22 cellular contexts compared by ENCODE assay signal in the genomic region with DNA sequence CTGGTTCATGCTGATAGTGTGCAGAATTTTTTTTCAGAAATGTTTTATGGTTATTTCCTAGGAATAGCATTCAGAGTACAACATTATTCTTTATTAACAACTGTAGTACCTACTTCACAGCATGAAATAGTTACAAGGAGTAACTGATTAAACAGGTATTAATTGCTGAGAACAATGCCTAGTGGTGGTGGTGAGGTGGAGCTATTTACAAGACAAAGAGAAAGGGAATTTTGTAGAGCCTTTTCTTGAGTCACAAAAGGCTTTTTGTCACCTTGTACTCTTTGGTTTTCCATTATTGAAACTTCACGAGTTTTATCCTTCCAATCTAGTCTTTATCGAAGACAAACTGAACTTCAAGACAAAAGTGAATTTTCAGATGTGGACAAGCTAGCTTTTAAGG. TPM values are rescaled to one million over a fixed set of nuclear protein-coding genes. Genes with fewer than 3 reads are reported as not detected.
A peak's percentile ranks its signal among the peaks of the same experiment; 100 is the strongest.
DNase-seq lines count a peak whose midpoint lies in the region; ATAC-seq, FAIRE-seq and TF ChIP-seq lines count a peak whose summit lies in the region.
"Had no signal": no experiment of that assay in that cellular context is flagged by ENCODE, and none has a peak within 500 bp of the region (broad histone marks: within the 10 kb centered on the region; RNA-seq: fewer than 3 reads in every experiment).

No MANE protein-coding gene starts in this region.

- H2AFZ ChIP-seq in GM23338 (no peak overlapping the region), PC-3 (ENCODE audit: low read length) (no peak overlapping the region), H1 (ENCODE audit: low read length) (no peak overlapping the region), osteoblast (ENCODE audit: low read length) (no peak overlapping the region)

- FAIRE-seq in H1 (lab: Jason Lieb, UNC), result peak; percentile 86
- FAIRE-seq: HepG2 had no signal

- no peak overlapping the region for H3K14ac ChIP-seq in H1 (ENCODE audit: insufficient read length)

- H3K27ac ChIP-seq in GM23338 (ENCODE audit: low read depth) (0 out of 2 replicates have a peak overlapping the region, but pooled peaks have one; percentile 8), PC-3 (ENCODE audit: low read length) (peak overlapping the region; percentile 21; the same call in 1 of the 2 replicates), H1 (ENCODE audit: low read depth, low read length) (no peak overlapping the region), osteoblast (ENCODE audit: low read depth, low read length) (no peak overlapping the region)
- H3K27ac ChIP-seq: KMS-11 had no signal

- no peak overlapping the region for H3K56ac ChIP-seq in H1 (replicated peaks; ENCODE audit: insufficient read length, low read depth, low read length)

- no peak overlapping the region for H4K8ac ChIP-seq in H1 (ENCODE audit: extremely low read depth, insufficient read depth, low read length)

- peaks cover 47% of the 10 kb centered on the region for H3K4me1 Mint-ChIP-seq in GM23338

- H3K4me2 ChIP-seq in GM23338 (0 out of 2 replicates have a peak overlapping the region, but pooled peaks have one; percentile 20), PC-3 (ENCODE audit: low read length) (0 out of 2 replicates have a peak overlapping the region, but pooled peaks have one; percentile 10), H1 (ENCODE audit: insufficient read depth in 1 of 2, low read depth in 2 of 2, low read length in 2 of 2) (peak overlapping the region; percentile 22 to 38; a peak in 2 of 4 replicates), osteoblast (ENCODE audit: insufficient read depth, low read length) (no peak overlapping the region)
- H3K4me2 ChIP-seq: KMS-11, SK-N-SH had no signal

- H3K4ac ChIP-seq in H1 (replicated peaks; ENCODE audit: insufficient read length, low read depth, low read length), result no peak overlapping the region

- H3K9ac ChIP-seq in PC-3 (ENCODE audit: low read length) (no peak overlapping the region), H1 (replicated peaks in 1 of 4; ENCODE audit: extremely low read depth in 1 of 4, low read depth in 3 of 4, low read length in 3 of 4) (no peak overlapping the region)
- H3K9ac ChIP-seq: KMS-11, SK-N-SH had no signal

- H2BK12ac ChIP-seq in H1 (ENCODE audit: low read depth, low read length), result no peak overlapping the region

- intact Hi-C loops in PC-3 (cut with micrococcal nuclease), result no loop called here

- TF ChIP-seq EP300 in H1 (IDR thresholded peaks at IDR 0.05; ENCODE audit: borderline replicate concordance in 1 of 2, low read depth in 2 of 2, low read length in 2 of 2), result no peak

- H3K4me3 Mint-ChIP-seq in GM23338, result 0 out of 3 replicates have a peak overlapping the region, but pooled peaks have one; percentile 17
- H3K4me3 Mint-ChIP-seq: CD8-positive, alpha-beta memory T cell; HFFc6 had no signal

- CTCF ChIA-PET in PC-3 (lab: Charles Lee), result no interaction called here
- CTCF ChIA-PET in H1 (lab: Charles Lee; ENCODE audit: partially characterized antibody), result interaction anchor here (0.9 to 2.7 kb wide), 6 partner anchors 11 to 277 kb away, joined by 3 to 7 read pairs (median 4); no protein-coding TSS in a partner anchor

- no peaks in the 10 kb centered on the region for H3K79me1 ChIP-seq in H1 (ENCODE audit: low read depth, low read length)

- 50% methylated on average over 2 of the region's 2 CpGs; no CpG with 5 or more reads in 1 of the 2 experiments for WGBS in H1 (ENCODE audit: extremely low coverage in 1 of 2, insufficient coverage in 1 of 2, insufficient read length in 1 of 2, insufficient replicate concordance in 2 of 2, low coverage in 1 of 2, low lambda C conversion rate in 2 of 2, missing lambda C conversion rate in 1 of 2), 2 experiments

- H3K36me3 ChIP-seq in GM23338 (ENCODE audit: insufficient read depth), result peaks cover 5% of the 10 kb centered on the region; the same call in 1 of the 2 replicates
- H3K36me3 ChIP-seq in PC-3 (ENCODE audit: low read depth, low read length), result peaks cover 41% of the 10 kb centered on the region
- H3K36me3 ChIP-seq in H1 (ENCODE audit: control insufficient read depth in 2 of 4, insufficient read depth in 4 of 4, low read length in 3 of 4), result peaks cover 0 to 47% (median 11%) of the 10 kb centered on the region in 4 experiments; a peak in 7 of 8 replicates
- peaks cover 31% of the 10 kb centered on the region for H3K36me3 ChIP-seq in osteoblast (ENCODE audit: insufficient read depth, low read length)

- no peak overlapping the region for H2BK120ac ChIP-seq in H1 (replicated peaks; ENCODE audit: low read depth, low read length)

- H3K4me3 ChIP-seq in GM23338 (0 out of 2 replicates have a peak overlapping the region, but pooled peaks have one; percentile 6), PC-3 (ENCODE audit: low read length) (no peak overlapping the region), H1 (ENCODE audit: extremely low read depth in 1 of 4, insufficient read depth in 2 of 4, low read depth in 3 of 4, low read length in 4 of 4) (peak overlapping the region in 1 of 4 experiments; percentile 33; a peak in 1 of 8 replicates), osteoblast (ENCODE audit: insufficient read depth, low read length) (no peak overlapping the region)
- H3K4me3 ChIP-seq: MG63 had no signal

- no peak for TF ChIP-seq CTCF in GM23338 (conservative IDR thresholded peaks at IDR 0.05; ENCODE audit: low read depth in 2 of 2)
- TF ChIP-seq CTCF in PC-3 (conservative IDR thresholded peaks at IDR 0.05; ENCODE audit: low read depth, low read length), result no peak
- no peak for TF ChIP-seq CTCF in H1 (IDR thresholded peaks at IDR 0.05; ENCODE audit: control extremely low read depth in 1 of 3, insufficient read depth in 1 of 3, low read depth in 1 of 3, low read length in 3 of 3)
- TF ChIP-seq CTCF in osteoblast (IDR thresholded peaks at IDR 0.05; ENCODE audit: extremely low read depth, low read depth, low read length), result no peak

- peaks cover 29% of the 10 kb centered on the region for H3K4me1 ChIP-seq in GM23338 (ENCODE audit: insufficient read depth)
- peaks cover 8% of the 10 kb centered on the region for H3K4me1 ChIP-seq in PC-3 (ENCODE audit: insufficient read depth, low read length)
- peaks cover 0 to 16% (median 6%) of the 10 kb centered on the region in 4 experiments; a peak in 4 of 7 replicates for H3K4me1 ChIP-seq in H1 (replicated peaks in 1 of 4; ENCODE audit: control insufficient read depth in 3 of 4, insufficient read depth in 4 of 4, low read length in 3 of 4)
- no peaks in the 10 kb centered on the region for H3K4me1 ChIP-seq in osteoblast (ENCODE audit: insufficient read depth, low read length)

- no peaks in the 10 kb centered on the region for H3K9me2 ChIP-seq in GM23338 (ENCODE audit: insufficient read depth)
- no peaks in the 10 kb centered on the region for H3K9me2 ChIP-seq in PC-3 (replicated peaks; ENCODE audit: low read length)
- H3K9me2 ChIP-seq: SK-N-SH had no signal

- no peak overlapping the region for H2BK15ac ChIP-seq in H1 (ENCODE audit: low read length)

- no peak overlapping the region for H4K91ac ChIP-seq in H1 (replicated peaks; ENCODE audit: insufficient read length, low read length)

- peaks cover 68% of the 10 kb centered on the region for H3K36me3 Mint-ChIP-seq in GM23338 (ENCODE audit: low read depth)

- H3K9me3 ChIP-seq in PC-3 (ENCODE audit: low read length) (no peaks in the 10 kb centered on the region), H1 (ENCODE audit: insufficient read depth in 2 of 2, low read depth in 1 of 2, low read length in 1 of 2) (no peaks in the 10 kb centered on the region), osteoblast (ENCODE audit: low read depth, low read length) (no peaks in the 10 kb centered on the region)
- H3K9me3 ChIP-seq: MG63, SK-N-SH had no signal

- H2BK5ac ChIP-seq in H1 (ENCODE audit: low read depth, low read length), result no peak overlapping the region

- H3K79me2 ChIP-seq in GM23338 (replicated peaks; ENCODE audit: insufficient read depth) (no peaks in the 10 kb centered on the region), PC-3 (ENCODE audit: low read length) (no peaks in the 10 kb centered on the region), H1 (ENCODE audit: control insufficient read depth in 1 of 2, insufficient read depth in 2 of 2, low read length in 2 of 2) (no peaks in the 10 kb centered on the region), osteoblast (ENCODE audit: insufficient read depth, low read length) (no peaks in the 10 kb centered on the region)

- BruUV-seq in PC-3 (replicated peaks; lab: Mats Ljungman, UMichigan), result no TSS peak

- H3K23ac ChIP-seq in H1 (ENCODE audit: insufficient read length), result no peak overlapping the region

- TF ChIP-seq POLR2A in H1 (IDR thresholded peaks at IDR 0.05; ENCODE audit: control extremely low read depth in 1 of 2, low read depth in 2 of 2, low read length in 2 of 2), result no peak

- H4K20me1 ChIP-seq in GM23338 (replicated peaks; ENCODE audit: insufficient read depth) (no peaks in the 10 kb centered on the region), PC-3 (ENCODE audit: low read length) (no peaks in the 10 kb centered on the region), H1 (replicated peaks in 1 of 2; ENCODE audit: control insufficient read depth in 1 of 2, insufficient read depth in 2 of 2, low read length in 2 of 2) (no peaks in the 10 kb centered on the region), osteoblast (ENCODE audit: insufficient read depth, low read length) (no peaks in the 10 kb centered on the region)

- peaks cover 3% of the 10 kb centered on the region; the same call in 1 of the 3 replicates for H3K9me3 Mint-ChIP-seq in GM23338
- H3K9me3 Mint-ChIP-seq: CD8-positive, alpha-beta memory T cell; HFFc6 had no signal

- DNase-seq in GM23338 (ENCODE audit: low spot score), result peak; percentile 70
- DNase-seq in PC-3, result no peak
- DNase-seq in H1 (ENCODE audit: low read depth in 1 of 2, low spot score in 2 of 2), result no peak
- DNase-seq in osteoblast (ENCODE audit: insufficient read length, low spot score, missing footprints), result peak; percentile 47
- no peak for DNase-seq in epidermal melanocyte (ENCODE audit: insufficient read length, low spot score)
- DNase-seq: ACHN; CD8-positive, alpha-beta memory T cell; DMS 273 treated with DMSO at 0.1 percent for 48 hours; HFFc6; MG63; NCI-H1105; NCI-H1694 treated with DMSO at 0.1 percent for 48 hours; NCI-H446 treated with DMSO at 0.1 percent for 48 hours; NCI-H748 treated with DMSO at 0.1 percent for 48 hours; Right ventricle myocardium superior had no signal

- peak overlapping the region; percentile 85; the same call in 1 of the 2 replicates for H3K27ac Mint-ChIP-seq in GM23338
- H3K27ac Mint-ChIP-seq: HFFc6 had no signal

- H4K5ac ChIP-seq in H1 (ENCODE audit: insufficient read length, low read depth, low read length), result peak overlapping the region; percentile 27

- H3K18ac ChIP-seq in H1 (ENCODE audit: extremely low read depth, low read length), result peak overlapping the region; percentile 75; the same call in 1 of the 2 replicates

- peaks cover 7% of the 10 kb centered on the region for H3K27me3 Mint-ChIP-seq in GM23338 (ENCODE audit: insufficient read depth, low read depth, poor library complexity)

- no peaks in the 10 kb centered on the region for H3K23me2 ChIP-seq in H1 (ENCODE audit: low read depth, low read length)

- TF ChIP-seq RAD21 in H1 (IDR thresholded peaks at IDR 0.05 in 1 of 2, conservative IDR thresholded peaks at IDR 0.05 in 1 of 2; ENCODE audit: low read depth in 2 of 2, low read length in 2 of 2), result no peak

- H3K27me3 ChIP-seq in GM23338 (ENCODE audit: insufficient read depth) (no peaks in the 10 kb centered on the region), PC-3 (ENCODE audit: low read length) (no peaks in the 10 kb centered on the region), H1 (replicated peaks in 1 of 4; ENCODE audit: control insufficient read depth in 3 of 4, extremely low read depth in 1 of 4, insufficient read depth in 3 of 4, low read length in 3 of 4) (no peaks in the 10 kb centered on the region), osteoblast (ENCODE audit: insufficient read depth, low read length) (no peaks in the 10 kb centered on the region)
- H3K27me3 ChIP-seq: MG63 had no signal

- no peak overlapping the region for H2BK20ac ChIP-seq in H1 (ENCODE audit: low read length)

- no peak overlapping the region for H2AK5ac ChIP-seq in H1 (ENCODE audit: low read depth, low read length)

- ATAC-seq in GM23338 (peak; percentile 58), PC-3 (no peak), HG02870 (IDR thresholded peaks at IDR 0.05; ENCODE audit: unreplicated experiment) (no peak), GM18870 (IDR thresholded peaks at IDR 0.05; ENCODE audit: unreplicated experiment) (no peak), GM18867 (IDR thresholded peaks at IDR 0.05; ENCODE audit: unreplicated experiment) (no peak)
- ATAC-seq: HepG2, Panc1 had no signal

- 0 out of 2 replicates have a peak, but pooled peaks cover 3% of the 10 kb centered on the region for H3F3A ChIP-seq in GM23338 (replicated peaks; ENCODE audit: low read depth)
- H3F3A ChIP-seq in PC-3 (ENCODE audit: low read length, unreplicated experiment), result no peaks in the 10 kb centered on the region

- POLR2A ChIA-PET in PC-3 (lab: Charles Lee; ENCODE audit: unreplicated experiment), result interaction anchor here (0.6 kb wide), 1 partner anchor 138 kb away, joined by 5 read pairs; no protein-coding TSS in a partner anchor
- POLR2A ChIA-PET in H1 (lab: Charles Lee; ENCODE audit: partially characterized antibody), result interaction anchor here (0.7 to 2.5 kb wide), 5 partner anchors 24 to 268 kb away, joined by 3 to 10 read pairs (median 5); partner anchors contain the start of genes GEMIN8, OFD1 and TRAPPC2

RNA-seq across cellular contexts. Expression of gene OFD1, which starts 27.5 kb away (rescaled TPM):
- total RNA-seq in GM23338 (2014; rRNA removed; shearing (Covaris generic)), result 21.2 and 25.4 TPM in 2 replicates
- polyA plus RNA-seq in GM23338 (2016; fragmentation: Nextera tagmentation; extraction: Ambion mirVana), result 34.1 and 55.0 TPM in 2 replicates
- total RNA-seq in PC-3 (2014; rRNA removed), result 14.4 and 16.7 TPM in 2 replicates
- total RNA-seq in H1 (2021; fragmentation: NEBNext Ultra II Directional; extraction: Animal tissue kit (Norgen Biotek cat#: 25700)), result 21.4 and 23.4 TPM in 2 replicates
- 8.0 and 9.0 TPM in 2 replicates for polyA plus RNA-seq in H1 (2011; rRNA removed)
- polyA plus RNA-seq in H1 (2011; cell fraction: cytosol; rRNA removed), result 13.0 TPM
- 29.0 TPM for polyA plus RNA-seq in H1 (2011; cell fraction: nucleus; rRNA removed)
- 13.9 to 22.7 TPM (median 15.7 TPM) in 4 replicates for polyA plus RNA-seq in H1 (2012, experiment 1 of 2)
- polyA plus RNA-seq in H1 (2012, experiment 2 of 2), result 1.1 TPM
- polyA plus RNA-seq in H1 (2013, experiment 1 of 2), result 28.4 TPM
- polyA plus RNA-seq in H1 (2013, experiment 2 of 2), result 23.2 TPM
- 8.5 and 10.2 TPM in 2 replicates for polyA minus RNA-seq in H1 (2011; rRNA and poly(A)+ RNA removed)
- 13.2 TPM for polyA minus RNA-seq in H1 (2011; cell fraction: cytosol; rRNA and poly(A)+ RNA removed)
- polyA minus RNA-seq in H1 (2011; cell fraction: nucleus; rRNA and poly(A)+ RNA removed), result 23.1 TPM
- 15.9 and 19.2 TPM in 2 replicates for total RNA-seq in osteoblast

RNA-seq across cellular contexts. Expression of gene TRAPPC2, which starts 27.6 kb away (rescaled TPM):
- 12.9 and 14.6 TPM in 2 replicates for total RNA-seq in GM23338 (2014; rRNA removed; shearing (Covaris generic))
- polyA plus RNA-seq in GM23338 (2016; fragmentation: Nextera tagmentation; extraction: Ambion mirVana), result 11.7 and 12.2 TPM in 2 replicates
- total RNA-seq in PC-3 (2014; rRNA removed), result 7.9 and 8.6 TPM in 2 replicates
- total RNA-seq in H1 (2021; fragmentation: NEBNext Ultra II Directional; extraction: Animal tissue kit (Norgen Biotek cat#: 25700)), result 10.8 and 11.6 TPM in 2 replicates
- polyA plus RNA-seq in H1 (2011; rRNA removed), result 5.8 and 6.7 TPM in 2 replicates
- polyA plus RNA-seq in H1 (2011; cell fraction: cytosol; rRNA removed), result 6.5 TPM
- 4.3 TPM for polyA plus RNA-seq in H1 (2011; cell fraction: nucleus; rRNA removed)
- 7.2 to 18.2 TPM (median 9.8 TPM) in 4 replicates for polyA plus RNA-seq in H1 (2012, experiment 1 of 2)
- polyA plus RNA-seq in H1 (2012, experiment 2 of 2), result 3.8 TPM
- 6.3 TPM for polyA plus RNA-seq in H1 (2013, experiment 1 of 2)
- polyA plus RNA-seq in H1 (2013, experiment 2 of 2), result 5.7 TPM
- polyA minus RNA-seq in H1 (2011; rRNA and poly(A)+ RNA removed), result 11.9 and 15.4 TPM in 2 replicates
- 8.9 TPM for polyA minus RNA-seq in H1 (2011; cell fraction: cytosol; rRNA and poly(A)+ RNA removed)
- 11.1 TPM for polyA minus RNA-seq in H1 (2011; cell fraction: nucleus; rRNA and poly(A)+ RNA removed)
- total RNA-seq in osteoblast, result 11.8 and 23.5 TPM in 2 replicates

RNA-seq across cellular contexts. Expression of gene GPM6B, which starts 54.9 kb away (rescaled TPM):
- 92.2 and 95.4 TPM in 2 replicates for total RNA-seq in GM23338 (2014; rRNA removed; shearing (Covaris generic))
- 76.4 and 82.6 TPM in 2 replicates for polyA plus RNA-seq in GM23338 (2016; fragmentation: Nextera tagmentation; extraction: Ambion mirVana)
- total RNA-seq in PC-3 (2014; rRNA removed), result 0.51 and 0.98 TPM in 2 replicates
- 123 and 132 TPM in 2 replicates for total RNA-seq in H1 (2021; fragmentation: NEBNext Ultra II Directional; extraction: Animal tissue kit (Norgen Biotek cat#: 25700))
- polyA plus RNA-seq in H1 (2011; rRNA removed), result 175 and 179 TPM in 2 replicates
- polyA plus RNA-seq in H1 (2011; cell fraction: cytosol; rRNA removed), result 122 TPM
- polyA plus RNA-seq in H1 (2011; cell fraction: nucleus; rRNA removed), result 131 TPM
- 107 to 130 TPM (median 120 TPM) in 4 replicates for polyA plus RNA-seq in H1 (2012, experiment 1 of 2)
- polyA plus RNA-seq in H1 (2012, experiment 2 of 2), result 18.6 TPM
- 113 TPM for polyA plus RNA-seq in H1 (2013, experiment 1 of 2)
- polyA plus RNA-seq in H1 (2013, experiment 2 of 2), result 130 TPM
- 374 and 427 TPM in 2 replicates for polyA minus RNA-seq in H1 (2011; rRNA and poly(A)+ RNA removed)
- 132 TPM for polyA minus RNA-seq in H1 (2011; cell fraction: cytosol; rRNA and poly(A)+ RNA removed)
- 89.2 TPM for polyA minus RNA-seq in H1 (2011; cell fraction: nucleus; rRNA and poly(A)+ RNA removed)
- 1.1 and 1.8 TPM in 2 replicates for total RNA-seq in osteoblast
- total RNA-seq: CD8-positive, alpha-beta memory T cell; HepG2; HFFc6 had no signal
- polyA plus RNA-seq: HepG2 had no signal

Comparison
In these comparisons a context has a peak if more than half of its experiments do, and no peak if none do; other contexts are left out.
1. DNase-seq: peak in GM23338 (single experiment) and osteoblast (single experiment); none in PC-3 (single experiment), H1 (0 of 2) and epidermal melanocyte (single experiment).
2. H3K27ac ChIP-seq: peak in GM23338 (single experiment) and PC-3 (single experiment); none in H1 (single experiment) and osteoblast (single experiment).
3. RNA of gene GPM6B, which starts 54.9 kb away (total RNA-seq): 123 to 132 TPM in H1 and 92.2 to 95.4 TPM in GM23338; 1.1 to 1.8 TPM in osteoblast and 0.51 to 0.98 TPM in PC-3; every median in the first group is over 10 times any median in the second.